12 cellular contexts compared by ENCODE assay signal in the genomic region with DNA sequence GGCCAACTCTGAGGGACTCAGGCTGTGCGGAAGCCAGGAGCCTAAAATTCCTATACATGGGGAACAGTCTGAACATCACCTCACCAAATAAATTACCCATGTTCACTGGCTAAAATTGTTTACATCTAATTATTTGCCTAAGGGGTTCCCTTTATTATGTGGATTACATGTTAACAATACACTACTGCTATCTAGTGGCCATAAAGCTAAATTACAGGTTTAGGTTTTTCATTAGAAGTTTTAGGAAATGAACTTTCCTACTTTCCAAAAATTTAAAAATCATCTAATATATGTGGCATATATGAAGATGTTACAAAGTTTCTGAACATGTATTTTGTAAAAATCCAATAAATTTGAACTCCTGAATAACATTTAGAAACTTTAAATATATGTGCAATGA. TPM values are rescaled to one million over a fixed set of nuclear protein-coding genes. Genes with fewer than 3 reads are reported as not detected.
DNase-seq lines count a peak whose midpoint lies in the region; ATAC-seq and TF ChIP-seq lines count a peak whose summit lies in the region.
"Had no signal": no experiment of that assay in that cellular context is flagged by ENCODE, and none has a peak within 500 bp of the region (broad histone marks: within the 10 kb centered on the region; RNA-seq: fewer than 3 reads in every experiment).

No MANE protein-coding gene starts in this region.

- CTCF ChIA-PET in WTC11 (lab: Charles Lee), result interaction anchor here (0.6 to 1.9 kb wide), 12 partner anchors 11 to 881 kb away, joined by 3 to 9 read pairs (median 3); no protein-coding TSS in a partner anchor

- H3K36me3 Mint-ChIP-seq in WTC11, result peaks cover 8% of the 10 kb centered on the region; the same call in 1 of the 2 replicates
- H3K36me3 Mint-ChIP-seq in nephron progenitor cell (ENCODE audit: low read depth), result no peaks in the 10 kb centered on the region
- H3K36me3 Mint-ChIP-seq: activated naive CD8-positive, alpha-beta T cell treated with anti-CD3 and anti-CD28 coated beads for 36 hours had no signal

- H3K27ac Mint-ChIP-seq in WTC11 (no peak overlapping the region), nephron progenitor cell (no peak overlapping the region)
- H3K27ac Mint-ChIP-seq: activated naive CD8-positive, alpha-beta T cell treated with anti-CD3 and anti-CD28 coated beads for 36 hours had no signal

- H3K27me3 Mint-ChIP-seq in WTC11 (ENCODE audit: low read depth), result no peaks in the 10 kb centered on the region
- H3K27me3 Mint-ChIP-seq in nephron progenitor cell (ENCODE audit: low read depth, poor library complexity), result peaks cover 3% of the 10 kb centered on the region

- ATAC-seq in WTC11, result no peak
- ATAC-seq in HG03196 (IDR thresholded peaks at IDR 0.05; ENCODE audit: unreplicated experiment), result no peak
- no peak for ATAC-seq in GM21526 (IDR thresholded peaks at IDR 0.05; ENCODE audit: low FRiP score, unreplicated experiment)

- peak; percentile 47; the same call in 1 of the 2 replicates for TF ChIP-seq CTCF in WTC11 (IDR thresholded peaks at IDR 0.05)
- peak; percentile 39 for TF ChIP-seq CTCF in nephron progenitor cell (IDR thresholded peaks at IDR 0.05)

- DNase-seq in NCI-H1694 treated with DMSO at 0.1 percent for 48 hours (lab: John Stamatoyannopoulos, UW) (peak; percentile 19), NCI-H1694 (lab: John Stamatoyannopoulos, UW) (no peak), HT-29 (ENCODE audit: low spot score) (peak; percentile 21), WTC11 (ENCODE audit: low spot score) (no peak), nephron progenitor cell (no peak), pons (ENCODE audit: low spot score) (no peak)
- DNase-seq: activated CD4-positive, alpha-beta T cell treated with anti-CD3 and anti-CD28 coated beads, Interleukin-2, amount 50 U/mL, for 1 hour; activated naive CD8-positive, alpha-beta T cell treated with anti-CD3 and anti-CD28 coated beads for 36 hours; NCI-H1930; SHP77 treated with DMSO at 0.1 percent for 48 hours had no signal

- POLR2A ChIA-PET in WTC11 (lab: Charles Lee), result no interaction called here

- H3K4me1 Mint-ChIP-seq in WTC11 (no peaks in the 10 kb centered on the region), nephron progenitor cell (no peaks in the 10 kb centered on the region)
- H3K4me1 Mint-ChIP-seq: activated naive CD8-positive, alpha-beta T cell treated with anti-CD3 and anti-CD28 coated beads for 36 hours had no signal

- H3K9me3 Mint-ChIP-seq in WTC11 (peaks cover 5% of the 10 kb centered on the region), nephron progenitor cell (peaks cover 13% of the 10 kb centered on the region)

- H3K4me3 Mint-ChIP-seq in WTC11 (no peak overlapping the region), nephron progenitor cell (no peak overlapping the region)
- H3K4me3 Mint-ChIP-seq: activated naive CD8-positive, alpha-beta T cell treated with anti-CD3 and anti-CD28 coated beads for 36 hours had no signal

TF ChIP-seq in WTC11, 78 proteins besides CTCF, POLR2A, EP300 and RAD21:
- TF ChIP-seq ZNF138 (CRISPR knock-in tag; conservative IDR thresholded peaks at IDR 0.05) (no peak), ZNF232 (CRISPR knock-in tag; IDR thresholded peaks at IDR 0.05) (no peak)

RNA-seq across cellular contexts. Expression of a gene that starts 40.3 kb away (rescaled TPM):
- total RNA-seq in HT-29 (2014; rRNA removed; shearing (Covaris generic)), result 9.3 and 12.2 TPM in 2 replicates
- 0.76 to 1.1 TPM (median 0.92 TPM) in 3 replicates for total RNA-seq in WTC11 (2021)
- total RNA-seq: activated naive CD8-positive, alpha-beta T cell treated with anti-CD3 and anti-CD28 coated beads for 36 hours had no signal

Comparison
In these comparisons a context has a peak if more than half of its experiments do, and no peak if none do; other contexts are left out.
1. DNase-seq: peak in NCI-H1694 treated with DMSO at 0.1 percent for 48 hours (single experiment) and HT-29 (single experiment); none in NCI-H1694 (single experiment), WTC11 (single experiment), nephron progenitor cell (single experiment) and pons (single experiment).